25 cellular contexts compared by ENCODE assay signal in genomic region chr1:24089027-24089742, GRCh38. TPM values are rescaled to one million over a fixed set of nuclear protein-coding genes. Genes with fewer than 3 reads are reported as not detected.
DNase-seq lines count a peak whose midpoint lies in the region; ATAC-seq and TF ChIP-seq lines count a peak whose summit lies in the region.
"Had no signal": no experiment of that assay in that cellular context is flagged by ENCODE, and none has a peak within 500 bp of the region (broad histone marks: within the 10 kb centered on the region; RNA-seq: fewer than 3 reads in every experiment).

No MANE protein-coding gene starts in this region.

- no peak overlapping the region for H3K4me3 Mint-ChIP-seq in activated CD8-positive, alpha-beta T cell treated with anti-CD3 and anti-CD28 coated beads for 36 hours
- H3K4me3 Mint-ChIP-seq in activated CD8-positive, alpha-beta T cell treated with anti-CD3 and anti-CD28 coated beads, Interleukin-2, amount 10 ng/mL, durations not matched to agents 7 days and 5 days: no peak overlapping the region
- H3K4me3 Mint-ChIP-seq in activated CD4-positive, alpha-beta T cell treated with anti-CD3 and anti-CD28 coated beads, Interleukin-2, amount 10 ng/mL, durations not matched to agents 7 days and 5 days: no peak overlapping the region
- H3K4me3 Mint-ChIP-seq: CD4-positive, CD25-positive, alpha-beta regulatory T cell had no signal

- H3K27ac Mint-ChIP-seq in activated CD8-positive, alpha-beta T cell treated with anti-CD3 and anti-CD28 coated beads for 36 hours: no peak overlapping the region
- H3K27ac Mint-ChIP-seq in activated CD8-positive, alpha-beta T cell treated with anti-CD3 and anti-CD28 coated beads, Interleukin-2, amount 10 ng/mL, durations not matched to agents 7 days and 5 days: no peak overlapping the region
- H3K27ac Mint-ChIP-seq in activated CD4-positive, alpha-beta T cell treated with anti-CD3 and anti-CD28 coated beads, Interleukin-2, amount 10 ng/mL, durations not matched to agents 7 days and 5 days: no peak overlapping the region
- H3K27ac Mint-ChIP-seq: CD4-positive, CD25-positive, alpha-beta regulatory T cell had no signal

- H3K9ac ChIP-seq in DND-41 (ENCODE audit: low read depth, low read length) (no peak overlapping the region), mesendoderm (ENCODE audit: low read length) (no peak overlapping the region)

- H4K8ac ChIP-seq in mesendoderm (ENCODE audit: low read depth, low read length): no peak overlapping the region

- no peak overlapping the region for H3K4me3 ChIP-seq in DND-41 (ENCODE audit: low read depth in 1 of 2, low read length in 2 of 2)
- H3K4me3 ChIP-seq in OCI-LY7 (ENCODE audit: low read depth, low read length, poor library complexity, severe bottlenecking): no peak overlapping the region
- H3K4me3 ChIP-seq in mesendoderm (ENCODE audit: low read length): no peak overlapping the region

- intact Hi-C loops in activated CD8-positive, alpha-beta T cell treated with anti-CD3 and anti-CD28 coated beads for 36 hours (cut with micrococcal nuclease): no loop called here
- intact Hi-C loops in OCI-LY7 (cut with micrococcal nuclease; ENCODE audit: unreplicated experiment): no loop called here

- no peak overlapping the region for H4K5ac ChIP-seq in mesendoderm (ENCODE audit: low read length)

- no peak overlapping the region for H3K56ac ChIP-seq in mesendoderm (ENCODE audit: low read length)

- H2AFZ ChIP-seq in DND-41 (ENCODE audit: low read depth, low read length): no peak overlapping the region
- no peak overlapping the region for H2AFZ ChIP-seq in OCI-LY7 (ENCODE audit: low read length)

- H2AK5ac ChIP-seq in mesendoderm (ENCODE audit: low read length): no peak overlapping the region

- H3K9me3 Mint-ChIP-seq in activated CD8-positive, alpha-beta T cell treated with anti-CD3 and anti-CD28 coated beads for 36 hours: no peaks in the 10 kb centered on the region
- no peaks in the 10 kb centered on the region for H3K9me3 Mint-ChIP-seq in activated CD8-positive, alpha-beta T cell treated with anti-CD3 and anti-CD28 coated beads, Interleukin-2, amount 10 ng/mL, durations not matched to agents 7 days and 5 days (ENCODE audit: insufficient read depth)
- H3K9me3 Mint-ChIP-seq in activated CD4-positive, alpha-beta T cell treated with anti-CD3 and anti-CD28 coated beads, Interleukin-2, amount 10 ng/mL, durations not matched to agents 7 days and 5 days: no peaks in the 10 kb centered on the region
- H3K9me3 Mint-ChIP-seq: CD4-positive, CD25-positive, alpha-beta regulatory T cell had no signal

- no peak for TF ChIP-seq CTCF in activated CD8-positive, alpha-beta T cell treated with anti-CD3 and anti-CD28 coated beads for 36 hours (IDR thresholded peaks at IDR 0.05)
- peak; percentile 22 for TF ChIP-seq CTCF in DND-41 (IDR thresholded peaks at IDR 0.05; ENCODE audit: borderline replicate concordance, extremely low read depth, low read length, poor library complexity, severe bottlenecking)
- no peak for TF ChIP-seq CTCF in OCI-LY7 (conservative IDR thresholded peaks at IDR 0.05; ENCODE audit: low read length)

- no peaks in the 10 kb centered on the region for H3K36me3 ChIP-seq in DND-41 (ENCODE audit: insufficient read depth, low read length)
- no peaks in the 10 kb centered on the region for H3K36me3 ChIP-seq in OCI-LY7 (ENCODE audit: insufficient read depth, low read length)
- no peaks in the 10 kb centered on the region for H3K36me3 ChIP-seq in mesendoderm (ENCODE audit: control insufficient read depth, insufficient read depth, low read length)
- H3K36me3 ChIP-seq: BE2C had no signal

- no peak overlapping the region for H3K4me2 ChIP-seq in DND-41 (ENCODE audit: insufficient read depth, low read length)
- H3K4me2 ChIP-seq in OCI-LY7 (ENCODE audit: low read length): no peak overlapping the region
- no peak overlapping the region for H3K4me2 ChIP-seq in mesendoderm (ENCODE audit: low read length)

- BruUV-seq in OCI-LY7 (replicated peaks; lab: Mats Ljungman, UMichigan): no TSS peak

- no peaks in the 10 kb centered on the region for H3K9me2 ChIP-seq in OCI-LY7 (ENCODE audit: insufficient read depth, low read length)

- no peak overlapping the region for H2BK120ac ChIP-seq in mesendoderm (ENCODE audit: low read depth, low read length)

- WGBS in mesendoderm (ENCODE audit: extremely low coverage, insufficient coverage, low lambda C conversion rate): no CpG with 5 or more reads among the region's 14 CpGs

- H3K4me1 ChIP-seq in DND-41 (ENCODE audit: insufficient read depth, low read length): 0 out of 2 replicates have a peak, but pooled peaks cover 4% of the 10 kb centered on the region
- no peaks in the 10 kb centered on the region for H3K4me1 ChIP-seq in OCI-LY7 (ENCODE audit: insufficient read depth, low read length, poor library complexity, severe bottlenecking)
- no peaks in the 10 kb centered on the region for H3K4me1 ChIP-seq in mesendoderm (ENCODE audit: control insufficient read depth, low read depth, low read length)
- H3K4me1 ChIP-seq: BE2C had no signal

- peaks cover 3% of the 10 kb centered on the region for H3K4me1 Mint-ChIP-seq in activated CD8-positive, alpha-beta T cell treated with anti-CD3 and anti-CD28 coated beads for 36 hours (ENCODE audit: low read depth)
- H3K4me1 Mint-ChIP-seq in activated CD8-positive, alpha-beta T cell treated with anti-CD3 and anti-CD28 coated beads, Interleukin-2, amount 10 ng/mL, durations not matched to agents 7 days and 5 days (ENCODE audit: low read depth): no peaks in the 10 kb centered on the region
- H3K4me1 Mint-ChIP-seq in activated CD4-positive, alpha-beta T cell treated with anti-CD3 and anti-CD28 coated beads, Interleukin-2, amount 10 ng/mL, durations not matched to agents 7 days and 5 days: no peaks in the 10 kb centered on the region
- H3K4me1 Mint-ChIP-seq: CD4-positive, CD25-positive, alpha-beta regulatory T cell had no signal

- H3K27me3 ChIP-seq in DND-41 (ENCODE audit: insufficient read depth, low read length, poor library complexity) (no peaks in the 10 kb centered on the region), mesendoderm (ENCODE audit: insufficient read depth, low read length, poor library complexity) (no peaks in the 10 kb centered on the region)
- H3K27me3 ChIP-seq: BE2C had no signal

- H3K18ac ChIP-seq in mesendoderm (ENCODE audit: low read length): no peak overlapping the region

- peaks cover 6% of the 10 kb centered on the region for H3K27me3 Mint-ChIP-seq in activated CD8-positive, alpha-beta T cell treated with anti-CD3 and anti-CD28 coated beads for 36 hours
- peaks cover 6% of the 10 kb centered on the region for H3K27me3 Mint-ChIP-seq in activated CD8-positive, alpha-beta T cell treated with anti-CD3 and anti-CD28 coated beads, Interleukin-2, amount 10 ng/mL, durations not matched to agents 7 days and 5 days (ENCODE audit: low read depth)
- H3K27me3 Mint-ChIP-seq in activated CD4-positive, alpha-beta T cell treated with anti-CD3 and anti-CD28 coated beads, Interleukin-2, amount 10 ng/mL, durations not matched to agents 7 days and 5 days: peaks cover 6% of the 10 kb centered on the region

- H3K79me2 ChIP-seq in DND-41 (ENCODE audit: insufficient read depth, low read length) (no peaks in the 10 kb centered on the region), OCI-LY7 (ENCODE audit: insufficient read depth, low read depth, low read length) (no peaks in the 10 kb centered on the region), mesendoderm (ENCODE audit: control insufficient read depth, insufficient read depth, low read length) (no peaks in the 10 kb centered on the region)

- H2BK15ac ChIP-seq in mesendoderm (replicated peaks; ENCODE audit: low read depth): no peak overlapping the region

- H3K4ac ChIP-seq in mesendoderm (ENCODE audit: low read depth, low read length): no peak overlapping the region

- H3K79me1 ChIP-seq in mesendoderm (ENCODE audit: low read length): no peaks in the 10 kb centered on the region

- H2BK5ac ChIP-seq in mesendoderm (ENCODE audit: low read length): no peak overlapping the region

- H3K36me3 Mint-ChIP-seq in activated CD8-positive, alpha-beta T cell treated with anti-CD3 and anti-CD28 coated beads for 36 hours (ENCODE audit: low read depth): no peaks in the 10 kb centered on the region
- H3K36me3 Mint-ChIP-seq in activated CD8-positive, alpha-beta T cell treated with anti-CD3 and anti-CD28 coated beads, Interleukin-2, amount 10 ng/mL, durations not matched to agents 7 days and 5 days (ENCODE audit: low read depth): no peaks in the 10 kb centered on the region
- no peaks in the 10 kb centered on the region for H3K36me3 Mint-ChIP-seq in activated CD4-positive, alpha-beta T cell treated with anti-CD3 and anti-CD28 coated beads, Interleukin-2, amount 10 ng/mL, durations not matched to agents 7 days and 5 days (ENCODE audit: low read depth)
- H3K36me3 Mint-ChIP-seq: CD4-positive, CD25-positive, alpha-beta regulatory T cell had no signal

- POLR2A ChIA-PET in activated CD8-positive, alpha-beta T cell treated with anti-CD3 and anti-CD28 coated beads for 36 hours (lab: Charles Lee): no interaction called here
- POLR2A ChIA-PET in activated CD8-positive, alpha-beta T cell treated with anti-CD3 and anti-CD28 coated beads, Interleukin-2, amount 10 ng/mL, durations not matched to agents 7 days and 5 days (lab: Charles Lee): interaction anchor here (0.7 kb wide), 1 partner anchor 14 kb away, joined by 3 read pairs; no protein-coding TSS in a partner anchor
- POLR2A ChIA-PET in OCI-LY7 (lab: Charles Lee): interaction anchor here (0.6 kb wide), 1 partner anchor 367 kb away, joined by 3 read pairs; no protein-coding TSS in a partner anchor
- POLR2A ChIA-PET in activated CD4-positive, alpha-beta T cell treated with anti-CD3 and anti-CD28 coated beads, Interleukin-2, amount 10 ng/mL, durations not matched to agents 7 days and 5 days (lab: Charles Lee): no interaction called here

- DNase-seq in activated CD8-positive, alpha-beta T cell treated with anti-CD3 and anti-CD28 coated beads for 36 hours: peak; percentile 14
- DNase-seq in activated CD8-positive, alpha-beta T cell treated with anti-CD3 and anti-CD28 coated beads, Interleukin-2, amount 10 ng/mL, durations not matched to agents 7 days and 5 days: no peak
- DNase-seq in DND-41: peak; percentile 60
- peak; percentile 19 for DNase-seq in OCI-LY7 (ENCODE audit: low spot score)
- DNase-seq in mesendoderm: peak; percentile 21
- DNase-seq in MV-4-11 (lab: John Stamatoyannopoulos, UW): no peak
- DNase-seq in activated CD4-positive, alpha-beta T cell treated with anti-CD3 and anti-CD28 coated beads, Interleukin-2, amount 10 ng/mL, durations not matched to agents 7 days and 5 days: no peak
- DNase-seq in GDM1 (lab: John Stamatoyannopoulos, UW): no peak
- DNase-seq: ACHN; BE2C; CD4-positive, CD25-positive, alpha-beta regulatory T cell; GOT3; Karpas-422; NCI-H1092 treated with DMSO at 0.1 percent for 48 hours; NCI-H1436 treated with DMSO at 0.1 percent for 48 hours; NCI-H1930; NCI-H446; NCI-H524 treated with DMSO at 0.1 percent for 48 hours; NCI-H774; PC-3 had no signal

- H3K9me3 ChIP-seq in DND-41 (ENCODE audit: insufficient read depth, low read length, severe bottlenecking): no peaks in the 10 kb centered on the region
- H3K9me3 ChIP-seq in OCI-LY7 (ENCODE audit: low read length): no peaks in the 10 kb centered on the region
- H3K9me3 ChIP-seq: BE2C had no signal

- H4K20me1 ChIP-seq in DND-41 (ENCODE audit: insufficient read depth, low read length): no peaks in the 10 kb centered on the region; the same call in 1 of the 2 replicates
- no peaks in the 10 kb centered on the region for H4K20me1 ChIP-seq in OCI-LY7 (ENCODE audit: insufficient read depth, low read length)

- no peak for ATAC-seq in activated CD8-positive, alpha-beta T cell treated with anti-CD3 and anti-CD28 coated beads for 36 hours
- ATAC-seq in activated CD8-positive, alpha-beta T cell treated with anti-CD3 and anti-CD28 coated beads, Interleukin-2, amount 10 ng/mL, durations not matched to agents 7 days and 5 days: no peak
- ATAC-seq in DND-41 (ENCODE audit: insufficient read depth, low read depth): peak; percentile 86
- ATAC-seq: HCT116, PC-3 had no signal

- H3K27ac ChIP-seq in DND-41 (ENCODE audit: low read length): no peak overlapping the region
- no peak overlapping the region for H3K27ac ChIP-seq in OCI-LY7 (ENCODE audit: low read depth, low read length, poor library complexity, severe bottlenecking)
- no peak overlapping the region for H3K27ac ChIP-seq in mesendoderm (ENCODE audit: low read depth, low read length)
- H3K27ac ChIP-seq: 22Rv1 had no signal

- CTCF ChIA-PET in activated CD8-positive, alpha-beta T cell treated with anti-CD3 and anti-CD28 coated beads for 36 hours (lab: Charles Lee): no interaction called here
- CTCF ChIA-PET in activated CD8-positive, alpha-beta T cell treated with anti-CD3 and anti-CD28 coated beads, Interleukin-2, amount 10 ng/mL, durations not matched to agents 7 days and 5 days (lab: Charles Lee): interaction anchor here (0.6 kb wide), 1 partner anchor 61 kb away, joined by 3 read pairs; no protein-coding TSS in a partner anchor
- CTCF ChIA-PET in OCI-LY7 (lab: Charles Lee; ENCODE audit: unreplicated experiment): interaction anchor here (0.8 kb wide), 1 partner anchor 23 kb away, joined by 4 read pairs; no protein-coding TSS in a partner anchor
- CTCF ChIA-PET in activated CD4-positive, alpha-beta T cell treated with anti-CD3 and anti-CD28 coated beads, Interleukin-2, amount 10 ng/mL, durations not matched to agents 7 days and 5 days (lab: Charles Lee): no interaction called here

- H3K23ac ChIP-seq in mesendoderm (ENCODE audit: low read length): no peak overlapping the region

RNA-seq across cellular contexts. Expression of gene MYOM3, which starts 22.8 kb away (rescaled TPM):
- total RNA-seq in activated CD8-positive, alpha-beta T cell treated with anti-CD3 and anti-CD28 coated beads for 36 hours: not detected
- total RNA-seq in activated CD8-positive, alpha-beta T cell treated with anti-CD3 and anti-CD28 coated beads, Interleukin-2, amount 10 ng/mL, durations not matched to agents 7 days and 5 days: not detected
- total RNA-seq in OCI-LY7 (2014; rRNA removed; shearing (Covaris generic)): not detected in 2 replicates
- not detected in 2 replicates for total RNA-seq in OCI-LY7 (2022)
- polyA plus RNA-seq in mesendoderm (2013, experiment 1 of 2): 0.07 TPM
- 0.06 TPM for polyA plus RNA-seq in mesendoderm (2013, experiment 2 of 2)
- not detected for total RNA-seq in activated CD4-positive, alpha-beta T cell treated with anti-CD3 and anti-CD28 coated beads, Interleukin-2, amount 10 ng/mL, durations not matched to agents 7 days and 5 days
- total RNA-seq: CD4-positive, CD25-positive, alpha-beta regulatory T cell; SK-MEL-5 had no signal
- polyA plus RNA-seq: CD4-positive, CD25-positive, alpha-beta regulatory T cell had no signal

RNA-seq across cellular contexts. Expression of gene IL22RA1, which starts 53.8 kb away (rescaled TPM):
- not detected for total RNA-seq in activated CD8-positive, alpha-beta T cell treated with anti-CD3 and anti-CD28 coated beads for 36 hours
- not detected for total RNA-seq in activated CD8-positive, alpha-beta T cell treated with anti-CD3 and anti-CD28 coated beads, Interleukin-2, amount 10 ng/mL, durations not matched to agents 7 days and 5 days
- total RNA-seq in OCI-LY7 (2014; rRNA removed; shearing (Covaris generic)): not detected in 2 replicates
- not detected in 2 replicates for total RNA-seq in OCI-LY7 (2022)
- 0.14 TPM for polyA plus RNA-seq in mesendoderm (2013, experiment 1 of 2)
- 0.11 TPM for polyA plus RNA-seq in mesendoderm (2013, experiment 2 of 2)
- not detected for total RNA-seq in activated CD4-positive, alpha-beta T cell treated with anti-CD3 and anti-CD28 coated beads, Interleukin-2, amount 10 ng/mL, durations not matched to agents 7 days and 5 days
- total RNA-seq: CD4-positive, CD25-positive, alpha-beta regulatory T cell; Daoy; G401 had no signal
- polyA plus RNA-seq: CD4-positive, CD25-positive, alpha-beta regulatory T cell had no signal

Comparison
In these comparisons a context has a peak if more than half of its experiments do, and no peak if none do; other contexts are left out.
1. DNase-seq: peak in activated CD8-positive, alpha-beta T cell treated with anti-CD3 and anti-CD28 coated beads for 36 hours (single experiment), DND-41 (single experiment), OCI-LY7 (single experiment) and mesendoderm (single experiment); none in activated CD8-positive, alpha-beta T cell treated with anti-CD3 and anti-CD28 coated beads, Interleukin-2, amount 10 ng/mL, durations not matched to agents 7 days and 5 days (single experiment), MV-4-11 (single experiment), activated CD4-positive, alpha-beta T cell treated with anti-CD3 and anti-CD28 coated beads, Interleukin-2, amount 10 ng/mL, durations not matched to agents 7 days and 5 days (single experiment) and GDM1 (single experiment).
2. CTCF ChIA-PET loops: an anchor here in activated CD8-positive, alpha-beta T cell treated with anti-CD3 and anti-CD28 coated beads, Interleukin-2, amount 10 ng/mL, durations not matched to agents 7 days and 5 days (0.6 kb wide) and OCI-LY7 (0.8 kb wide); none called in activated CD8-positive, alpha-beta T cell treated with anti-CD3 and anti-CD28 coated beads for 36 hours and activated CD4-positive, alpha-beta T cell treated with anti-CD3 and anti-CD28 coated beads, Interleukin-2, amount 10 ng/mL, durations not matched to agents 7 days and 5 days.
3. POLR2A ChIA-PET loops: an anchor here in activated CD8-positive, alpha-beta T cell treated with anti-CD3 and anti-CD28 coated beads, Interleukin-2, amount 10 ng/mL, durations not matched to agents 7 days and 5 days (0.7 kb wide) and OCI-LY7 (0.6 kb wide); none called in activated CD8-positive, alpha-beta T cell treated with anti-CD3 and anti-CD28 coated beads for 36 hours and activated CD4-positive, alpha-beta T cell treated with anti-CD3 and anti-CD28 coated beads, Interleukin-2, amount 10 ng/mL, durations not matched to agents 7 days and 5 days.